Comparison of ENCODE assay signal across 1 cellular context in genomic region chr17:75645889-75646625, GRCh38.
TF ChIP-seq lines count a peak whose summit lies in the region.

No MANE protein-coding gene starts in this region.

TF ChIP-seq in HepG2, 621 proteins besides CTCF, POLR2A, EP300 and RAD21 (continued from another document):
- TF ChIP-seq ZNF800 (CRISPR knock-in tag; IDR thresholded peaks at IDR 0.05) (no peak; the same call in 1 of the 2 replicates), GATAD1 (CRISPR knock-in tag; IDR thresholded peaks at IDR 0.05) (peak; percentile 82), THYN1 (CRISPR knock-in tag; IDR thresholded peaks at IDR 0.05; ENCODE audit: borderline replicate concordance, low read depth) (no peak), RFX1 (IDR thresholded peaks at IDR 0.05) (peak; percentile 87), NFYC (CRISPR knock-in tag; IDR thresholded peaks at IDR 0.05) (peak; percentile 61), ZNF710 (CRISPR knock-in tag; IDR thresholded peaks at IDR 0.05; ENCODE audit: borderline replicate concordance) (peak; percentile 69; the same call in 1 of the 2 replicates), NFE2 (CRISPR knock-in tag; IDR thresholded peaks at IDR 0.05) (no peak), USF2 (IDR thresholded peaks at IDR 0.05; ENCODE audit: low read depth, low read length) (no peak; the same call in 1 of the 2 replicates), USF2 (CRISPR knock-in tag; IDR thresholded peaks at IDR 0.05; ENCODE audit: borderline replicate concordance) (no peak), YEATS4 (CRISPR knock-in tag; IDR thresholded peaks at IDR 0.05; ENCODE audit: borderline replicate concordance) (peak; percentile 87; the same call in 1 of the 2 replicates), TFDP1 (CRISPR knock-in tag; IDR thresholded peaks at IDR 0.05; ENCODE audit: borderline replicate concordance) (peak; percentile 44; the same call in 1 of the 2 replicates), HIC2 (CRISPR knock-in tag; IDR thresholded peaks at IDR 0.05; ENCODE audit: low read depth) (peak; percentile 89), MYC (CRISPR knock-in tag; IDR thresholded peaks at IDR 0.05; ENCODE audit: borderline replicate concordance) (peak; percentile 88), ZSCAN31 (CRISPR knock-in tag; IDR thresholded peaks at IDR 0.05; ENCODE audit: low read depth) (peak; percentile 73)
